Comparison of ENCODE assay signal across 13 cellular contexts in genomic region chr11:47786373-47786772, GRCh38. TPM values are rescaled to one million over a fixed set of nuclear protein-coding genes. Genes with fewer than 3 reads are reported as not detected.
DNase-seq lines count a peak whose midpoint lies in the region; ATAC-seq, FAIRE-seq and TF ChIP-seq lines count a peak whose summit lies in the region.
"Had no signal": no experiment of that assay in that cellular context is flagged by ENCODE, and none has a peak within 500 bp of the region (broad histone marks: within the 10 kb centered on the region; RNA-seq: fewer than 3 reads in every experiment).

No MANE protein-coding gene starts in this region.

- BruUV-seq in K562 (replicated peaks; lab: Mats Ljungman, UMichigan): no TSS peak

- no peaks in the 10 kb centered on the region for H3K27me3 ChIP-seq in K562 (ENCODE audit: control insufficient read depth in 2 of 2, insufficient read depth in 2 of 2, low read length in 2 of 2)
- H3K27me3 ChIP-seq in right atrium auricular region: no peaks in the 10 kb centered on the region
- H3K27me3 ChIP-seq: colonic mucosa, testis had no signal

- DNase-seq in DMS53 (lab: John Stamatoyannopoulos, UW) (peak; percentile 8), DMS53 treated with DMSO at 0.1 percent for 48 hours (lab: John Stamatoyannopoulos, UW; ENCODE audit: unreplicated experiment) (no peak), M059J (ENCODE audit: low read depth) (peak; percentile 10), K562 (ENCODE audit: extremely low read depth in 1 of 4, low spot score in 3 of 4) (peak in 2 of 4 experiments; percentile 14 to 19), right atrium auricular region (ENCODE audit: low spot score) (peak; percentile 66), dedifferentiated amniotic fluid mesenchymal stem cell (ENCODE audit: extremely low spot score) (no peak)
- DNase-seq: activated naive CD8-positive, alpha-beta T cell treated with anti-CD3 and anti-CD28 coated beads for 36 hours; colonic mucosa; testis had no signal

- H3K9ac ChIP-seq in K562 (ENCODE audit: insufficient read depth in 1 of 2, low read depth in 2 of 2, low read length in 2 of 2): no peak overlapping the region

- no peaks in the 10 kb centered on the region for H3K79me2 ChIP-seq in K562 (ENCODE audit: control insufficient read depth, insufficient read depth, low read length)

- WGBS in K562 (ENCODE audit: insufficient coverage, low coverage, missing lambda C conversion rate): 92% methylated on average over 2 of the region's 2 CpGs

- ATAC-seq in K562 (peak; percentile 59; the same call in 1 of the 3 replicates), GM18505 (IDR thresholded peaks at IDR 0.05; ENCODE audit: unreplicated experiment) (no peak), GM21825 (IDR thresholded peaks at IDR 0.05; ENCODE audit: unreplicated experiment) (no peak)

- POLR2A ChIA-PET in K562 (lab: Yijun Ruan, JAX): interaction anchor here (0.7 to 1.5 kb wide), 3 partner anchors 8 to 159 kb away, joined by 3 read pairs; no protein-coding TSS in a partner anchor

- CTCF ChIA-PET in K562 (lab: Yijun Ruan, JAX; ENCODE audit: low intra/inter-chr PET ratio): no interaction called here

- peaks cover 87% of the 10 kb centered on the region for H3K36me3 ChIP-seq in K562 (ENCODE audit: control insufficient read depth, insufficient read depth, low read length)
- peaks cover 20% of the 10 kb centered on the region for H3K36me3 ChIP-seq in right atrium auricular region

- H3K9me3 ChIP-seq in K562 (replicated peaks; ENCODE audit: control insufficient read depth, insufficient read depth, low read depth, low read length) (no peaks in the 10 kb centered on the region), right atrium auricular region (no peaks in the 10 kb centered on the region)
- H3K9me3 ChIP-seq: colonic mucosa, testis had no signal

- H3K27ac ChIP-seq in K562 (ENCODE audit: extremely low read depth, low read depth, low read length): no peak overlapping the region
- H3K27ac ChIP-seq in right atrium auricular region: peak overlapping the region; percentile 66 to 68
- H3K27ac ChIP-seq: 22Rv1, colonic mucosa, SK-N-MC, testis had no signal

- TF ChIP-seq CTCF in K562 (IDR thresholded peaks at IDR 0.05 in 2 of 3, conservative IDR thresholded peaks at IDR 0.05 in 1 of 3; ENCODE audit: insufficient read depth in 2 of 3, low read depth in 1 of 3, low read length in 3 of 3) (no peak), right atrium auricular region (IDR thresholded peaks at IDR 0.05) (no peak)

- no peak overlapping the region for H3K4me2 ChIP-seq in K562 (ENCODE audit: insufficient read depth, low read length)

- H2AFZ ChIP-seq in K562 (ENCODE audit: low read depth, low read length): no peak overlapping the region

- no peak for TF ChIP-seq RAD21 in K562 (CRISPR knock-in tag; conservative IDR thresholded peaks at IDR 0.05 in 1 of 2, IDR thresholded peaks at IDR 0.05 in 1 of 2)

- no peak for TF ChIP-seq EP300 in K562 (IDR thresholded peaks at IDR 0.05; ENCODE audit: low read length)

- H3K4me3 ChIP-seq in K562: no peak overlapping the region
- H3K4me3 ChIP-seq in right atrium auricular region: no peak overlapping the region
- H3K4me3 ChIP-seq: colonic mucosa, SK-N-MC, testis had no signal

- intact Hi-C loops in K562 (cut with micrococcal nuclease): no loop called here

- TF ChIP-seq POLR2A in K562 (conservative IDR thresholded peaks at IDR 0.05) (no peak), GM18505 (IDR thresholded peaks at IDR 0.05; ENCODE audit: borderline replicate concordance, extremely low read depth, insufficient read depth, insufficient read length) (no peak)

- H4K20me1 ChIP-seq in K562 (replicated peaks; ENCODE audit: control insufficient read depth, insufficient read depth, low read length): no peaks in the 10 kb centered on the region

- no peak for FAIRE-seq in K562 (lab: Jason Lieb, UNC)

- H3K9me1 ChIP-seq in K562 (ENCODE audit: control insufficient read depth, insufficient read depth, low read length): no peaks in the 10 kb centered on the region

- H3K4me1 ChIP-seq in K562 (replicated peaks in 1 of 2; ENCODE audit: control insufficient read depth in 2 of 2, insufficient read depth in 2 of 2, low read length in 2 of 2): no peaks in the 10 kb centered on the region
- H3K4me1 ChIP-seq in right atrium auricular region: peaks cover 0 to 6% of the 10 kb centered on the region in 2 donors
- H3K4me1 ChIP-seq: colonic mucosa had no signal

- in situ Hi-C loops in K562 (cut with MboI): no loop called here

TF ChIP-seq in K562, 482 proteins besides CTCF, POLR2A, EP300 and RAD21:
- TF ChIP-seq MEIS2 (IDR thresholded peaks at IDR 0.05; ENCODE audit: partially characterized antibody) (peak; percentile 68), SAP30 (IDR thresholded peaks at IDR 0.05; ENCODE audit: borderline replicate concordance, insufficient read depth, low read depth, low read length, poor library complexity, severe bottlenecking) (no peak), RFX5 (IDR thresholded peaks at IDR 0.05; ENCODE audit: low read depth, low read length) (no peak), NFIC (IDR thresholded peaks at IDR 0.05) (peak; percentile 57)
- TF ChIP-seq, protein P1, sequence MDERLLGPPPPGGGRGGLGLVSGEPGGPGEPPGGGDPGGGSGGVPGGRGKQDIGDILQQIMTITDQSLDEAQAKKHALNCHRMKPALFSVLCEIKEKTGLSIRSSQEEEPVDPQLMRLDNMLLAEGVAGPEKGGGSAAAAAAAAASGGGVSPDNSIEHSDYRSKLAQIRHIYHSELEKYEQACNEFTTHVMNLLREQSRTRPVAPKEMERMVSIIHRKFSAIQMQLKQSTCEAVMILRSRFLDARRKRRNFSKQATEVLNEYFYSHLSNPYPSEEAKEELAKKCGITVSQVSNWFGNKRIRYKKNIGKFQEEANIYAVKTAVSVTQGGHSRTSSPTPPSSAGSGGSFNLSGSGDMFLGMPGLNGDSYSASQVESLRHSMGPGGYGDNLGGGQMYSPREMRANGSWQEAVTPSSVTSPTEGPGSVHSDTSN (CRISPR knock-in tag; IDR thresholded peaks at IDR 0.05; ENCODE audit: low read depth): no peak
- TF ChIP-seq, protein P1 (tag; conservative IDR thresholded peaks at IDR 0.05; ENCODE audit: low read depth): peak; percentile 60

RNA-seq across cellular contexts. Expression of gene FNBP4, which starts 19.2 kb away (rescaled TPM):
- total RNA-seq in M059J (2014; rRNA removed; shearing (Covaris generic)): 23.4 and 36.5 TPM in 2 replicates
- total RNA-seq in K562 (2011; cell fraction: chromatin; rRNA removed; ENCODE audit: low replicate concordance): 294 and 680 TPM in 2 replicates
- 160 and 203 TPM in 2 replicates for total RNA-seq in K562 (2011; cell fraction: nucleolus; rRNA removed)
- total RNA-seq in K562 (2011; cell fraction: nucleoplasm; rRNA removed): 241 and 259 TPM in 2 replicates
- total RNA-seq in K562 (2014; rRNA removed): 71.0 and 73.6 TPM in 2 replicates
- 75.5 and 90.3 TPM in 2 replicates for total RNA-seq in K562 (2014; rRNA removed; fragmentation: Illumina TruSeq; extraction: Trizol)
- 87.9 and 93.4 TPM in 2 replicates for total RNA-seq in K562 (2015; rRNA removed; fragmentation: Illumina TruSeq; extraction: Trizol)
- 76.9 and 80.3 TPM in 2 replicates for total RNA-seq in K562 (2021)
- polyA plus RNA-seq in K562 (2011; rRNA removed): 101 and 126 TPM in 2 replicates
- 66.1 and 69.3 TPM in 2 replicates for polyA plus RNA-seq in K562 (2011; cell fraction: cytosol; rRNA removed)
- polyA plus RNA-seq in K562 (2011; cell fraction: nucleus; rRNA removed): 375 and 390 TPM in 2 replicates
- 38.3 and 49.9 TPM in 2 replicates for polyA plus RNA-seq in K562 (2012)
- 95.1 and 104 TPM in 2 replicates for polyA plus RNA-seq in K562 (2014; fragmentation: Illumina TruSeq; extraction: Trizol)
- 10 to 100 TPM; 11.5 to 14.5 TPM for polyA plus RNA-seq in K562 (2014; fragmentation: Nextera tagmentation; extraction: Ambion mirVana)
- 78.6 and 111 TPM in 2 replicates for polyA plus RNA-seq in K562 (2014; rRNA removed)
- 96.7 and 101 TPM in 2 replicates for polyA minus RNA-seq in K562 (2011; rRNA and poly(A)+ RNA removed)
- polyA minus RNA-seq in K562 (2011; cell fraction: cytosol; rRNA and poly(A)+ RNA removed): 39.9 and 65.5 TPM in 2 replicates
- polyA minus RNA-seq in K562 (2011; cell fraction: nucleus; rRNA and poly(A)+ RNA removed): 154 and 214 TPM in 2 replicates
- total RNA-seq in right atrium auricular region: 10 to 100 TPM; 31.0 to 37.8 TPM

Comparison
In these comparisons a context has a peak if more than half of its experiments do, and no peak if none do; other contexts are left out.
1. DNase-seq: peak in DMS53 (single experiment), M059J (single experiment) and right atrium auricular region (single experiment); none in DMS53 treated with DMSO at 0.1 percent for 48 hours (single experiment) and dedifferentiated amniotic fluid mesenchymal stem cell (single experiment).